20 cellular contexts compared by ENCODE assay signal in the genomic region with DNA sequence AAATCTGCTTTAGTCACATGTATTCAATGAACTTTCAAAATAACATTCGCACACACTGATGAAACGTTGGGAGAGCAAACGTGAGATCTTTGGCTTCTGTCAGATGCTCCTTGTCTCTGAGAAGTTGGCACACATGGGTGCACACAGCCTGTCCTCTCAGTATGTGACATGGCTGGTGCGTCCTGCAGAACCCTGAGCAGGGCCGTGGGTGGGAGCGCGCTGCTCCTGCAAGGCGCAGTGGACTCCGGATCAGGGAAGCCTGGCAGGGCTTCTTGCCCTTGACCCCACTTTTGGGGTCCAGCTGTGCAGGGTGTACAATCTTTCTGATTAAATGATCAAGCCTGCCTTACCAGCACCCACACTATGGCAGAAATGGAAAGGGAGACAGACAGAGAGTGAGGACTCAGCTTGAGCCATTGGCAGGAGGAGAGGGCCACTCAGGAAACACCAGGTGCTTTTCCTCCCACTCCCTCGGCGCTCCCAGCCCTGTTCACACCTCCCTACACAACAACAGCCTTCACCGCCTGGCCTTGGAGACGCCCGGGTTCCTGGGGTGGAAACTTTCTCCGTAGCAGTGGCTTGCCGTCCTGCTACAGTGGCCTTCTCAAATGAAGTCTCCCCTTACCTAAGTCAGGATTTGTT.
"Had no signal": no experiment of that assay in that cellular context is flagged by ENCODE, and none has a peak within 500 bp of the region (broad histone marks: within the 10 kb centered on the region; RNA-seq: fewer than 3 reads in every experiment).

No MANE protein-coding gene starts in this region.

- H3K27me3 ChIP-seq: testis had no signal

- H3K36me3 Mint-ChIP-seq: naive thymus-derived CD4-positive, alpha-beta T cell; stimulated activated naive B cell treated with anti-CD40 and anti-IgM and Interleukin-4, amounts not matched to agents 10 μg/mL and 1 μg/mL and 100 μg/mL, for 72 hours had no signal

- DNase-seq: effector memory CD4-positive, alpha-beta T cell; heart left ventricle; hippocampal formation; kidney glomerular epithelial cell; mammary epithelial cell; naive thymus-derived CD4-positive, alpha-beta T cell; nephron progenitor cell; psoas muscle; spleen; stimulated activated CD4-positive, alpha-beta T cell treated with anti-CD3 and anti-CD28 coated beads, Interleukin-15, amount 100 ng/mL, for 24 hours; stimulated activated CD4-positive, alpha-beta T cell treated with anti-CD3 and anti-CD28 coated beads, Interleukin-1b, Interleukin-23, amount 100 ng/mL, for 48 hours; stimulated activated CD4-positive, alpha-beta T cell treated with anti-CD3 and anti-CD28 coated beads, Interleukin-4, amount 100 ng/mL, for 24 hours; stimulated activated naive B cell treated with anti-CD40 and anti-IgM and Interleukin-4, amounts not matched to agents 10 μg/mL and 1 μg/mL and 100 μg/mL, for 72 hours; stimulated activated naive CD8-positive, alpha-beta T cell treated with anti-CD3 and anti-CD28 coated beads, Interleukin-15, amount 100 ng/mL, for 72 hours; testis; upper lobe of right lung had no signal

- H3K36me3 ChIP-seq: heart left ventricle, spleen, tibial nerve, upper lobe of right lung had no signal

- H3K27ac ChIP-seq: heart left ventricle, psoas muscle, spleen, testis, tibial nerve, upper lobe of right lung had no signal

- H3K4me1 Mint-ChIP-seq: stimulated activated naive B cell treated with anti-CD40 and anti-IgM and Interleukin-4, amounts not matched to agents 10 μg/mL and 1 μg/mL and 100 μg/mL, for 72 hours; stimulated activated naive CD8-positive, alpha-beta T cell treated with anti-CD3 and anti-CD28 coated beads, Interleukin-15, amount 100 ng/mL, for 72 hours had no signal

- H3K4me3 Mint-ChIP-seq: naive thymus-derived CD4-positive, alpha-beta T cell; nephron progenitor cell; stimulated activated naive B cell treated with anti-CD40 and anti-IgM and Interleukin-4, amounts not matched to agents 10 μg/mL and 1 μg/mL and 100 μg/mL, for 72 hours; stimulated activated naive CD8-positive, alpha-beta T cell treated with anti-CD3 and anti-CD28 coated beads, Interleukin-15, amount 100 ng/mL, for 72 hours had no signal

- H3K27ac Mint-ChIP-seq: naive thymus-derived CD4-positive, alpha-beta T cell; nephron progenitor cell; stimulated activated naive B cell treated with anti-CD40 and anti-IgM and Interleukin-4, amounts not matched to agents 10 μg/mL and 1 μg/mL and 100 μg/mL, for 72 hours; stimulated activated naive CD8-positive, alpha-beta T cell treated with anti-CD3 and anti-CD28 coated beads, Interleukin-15, amount 100 ng/mL, for 72 hours had no signal

- H3K9me3 ChIP-seq: heart left ventricle, psoas muscle, spleen, testis, tibial nerve, upper lobe of right lung had no signal

- ATAC-seq: esophagus mucosa; heart left ventricle; left lobe of liver; naive thymus-derived CD4-positive, alpha-beta T cell; psoas muscle; sciatic nerve; stimulated activated naive B cell treated with anti-CD40 and anti-IgM and Interleukin-4, amounts not matched to agents 10 μg/mL and 1 μg/mL and 100 μg/mL, for 72 hours; stimulated activated naive CD8-positive, alpha-beta T cell treated with anti-CD3 and anti-CD28 coated beads, Interleukin-15, amount 100 ng/mL, for 72 hours; upper lobe of right lung had no signal

- H3K4me3 ChIP-seq: heart left ventricle, psoas muscle, spleen, testis, tibial nerve, upper lobe of right lung had no signal

- H3K4me1 ChIP-seq: heart left ventricle, psoas muscle, spleen, testis, tibial nerve, upper lobe of right lung had no signal
